ENCODE assay signal across 6 cellular contexts in the genomic region with DNA sequence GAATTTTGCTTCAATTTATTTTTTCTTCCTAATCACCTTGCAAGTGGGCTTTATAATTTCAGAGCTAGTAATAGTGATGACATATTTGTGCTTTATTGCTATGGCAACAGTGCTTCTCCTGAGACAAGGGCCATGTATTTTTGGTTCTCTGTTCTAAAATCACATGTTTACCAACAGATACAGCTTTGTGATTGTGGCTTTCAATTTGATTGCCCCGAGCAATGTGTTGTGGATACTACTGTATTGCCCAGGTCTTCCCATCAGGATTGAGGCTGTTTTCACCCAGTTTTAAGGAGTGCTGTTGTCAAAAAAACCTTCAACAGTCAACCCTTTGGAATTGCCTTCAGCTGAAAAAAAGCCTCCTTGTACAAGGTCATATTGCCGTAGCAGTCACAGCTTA.
"Had no signal": no experiment of that assay in that cellular context is flagged by ENCODE, and none has a peak within 500 bp of the region (broad histone marks: within the 10 kb centered on the region; RNA-seq: fewer than 3 reads in every experiment).

No MANE protein-coding gene starts in this region.

- ATAC-seq: GM23338, HCT116, HepG2 had no signal

- DNase-seq: H7, HFFc6, KBM-7 had no signal
